ENCODE assay signal across 8 cellular contexts in the genomic region with DNA sequence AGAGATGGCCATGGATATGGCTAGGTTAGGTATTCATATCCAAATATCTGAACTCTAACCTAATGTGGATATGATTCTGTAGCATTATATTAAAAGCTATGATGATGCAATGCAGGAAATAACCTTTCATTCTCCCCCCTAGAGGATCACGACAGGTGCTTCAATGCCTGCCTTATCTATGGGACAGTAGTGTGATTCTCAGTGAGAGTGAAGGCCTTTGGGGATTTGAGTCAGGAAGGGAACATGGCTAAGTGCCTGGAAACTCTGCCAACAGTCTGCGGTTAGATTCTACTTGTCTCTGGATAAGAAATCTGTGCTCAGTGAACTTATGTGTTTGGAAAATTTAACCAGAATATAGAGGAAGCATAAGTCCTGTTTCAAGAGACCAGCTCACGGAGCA.
A peak's percentile ranks its signal among the peaks of the same experiment; 100 is the strongest.
DNase-seq lines count a peak whose midpoint lies in the region; ATAC-seq, FAIRE-seq and TF ChIP-seq lines count a peak whose summit lies in the region.

No MANE protein-coding gene starts in this region.

- peaks cover 22% of the 10 kb centered on the region; the same call in 2 of the 3 replicates for H3K36me3 ChIP-seq in K562 (ENCODE audit: control insufficient read depth, insufficient read depth, low read length)
- H3K36me3 ChIP-seq in HepG2 (replicated peaks in 1 of 2; ENCODE audit: control insufficient read depth in 1 of 2, insufficient read depth in 2 of 2, low read length in 2 of 2) = peaks cover 0 to 1% of the 10 kb centered on the region in 2 experiments; a peak in 2 of 5 replicates

- peak; percentile 43 for DNase-seq in Right ventricle myocardium superior
- no peak for DNase-seq in cardiac septum (ENCODE audit: low spot score)
- no peak for DNase-seq in K562 (ENCODE audit: extremely low read depth in 1 of 4, low spot score in 3 of 4)
- no peak for DNase-seq in HepG2 (ENCODE audit: low spot score)
- DNase-seq in foreskin melanocyte = no peak
- no peak for DNase-seq in CD1c-positive myeloid dendritic cell (ENCODE audit: extremely low spot score)
- DNase-seq in NCI-H524 (lab: John Stamatoyannopoulos, UW) = no peak
- DNase-seq in NK-92 treated with Interleukin-12 subunit alpha and Interleukin-12 subunit beta, amount 100 ng/mL, for 24 hours (lab: John Stamatoyannopoulos, UW) = no peak

- TF ChIP-seq EP300 in K562 (IDR thresholded peaks at IDR 0.05; ENCODE audit: low read length) = no peak
- TF ChIP-seq EP300 in HepG2 (IDR thresholded peaks at IDR 0.05; ENCODE audit: low read depth in 2 of 2, low read length in 2 of 2) = no peak
- TF ChIP-seq EP300 in HepG2 (CRISPR knock-in tag; IDR thresholded peaks at IDR 0.05; ENCODE audit: borderline replicate concordance) = no peak

- H3K9ac ChIP-seq in K562 (ENCODE audit: insufficient read depth in 1 of 2, low read depth in 2 of 2, low read length in 2 of 2) (no peak overlapping the region), HepG2 (ENCODE audit: insufficient read depth, low read depth, low read length) (no peak overlapping the region)

- H3K9me3 ChIP-seq in K562 (replicated peaks; ENCODE audit: control insufficient read depth, insufficient read depth, low read depth, low read length) (no peaks in the 10 kb centered on the region; the same call in 1 of the 2 replicates), HepG2 (ENCODE audit: low read length) (no peaks in the 10 kb centered on the region)

- no peak for FAIRE-seq in K562 (lab: Jason Lieb, UNC)
- FAIRE-seq in HepG2 (lab: Jason Lieb, UNC) = no peak

- H4K20me1 ChIP-seq in K562 (replicated peaks; ENCODE audit: control insufficient read depth, insufficient read depth, low read length) (no peaks in the 10 kb centered on the region), HepG2 (ENCODE audit: insufficient read depth, low read length) (no peaks in the 10 kb centered on the region)

- H3K4me2 ChIP-seq in K562 (ENCODE audit: insufficient read depth, low read length) (no peak overlapping the region), HepG2 (ENCODE audit: low read depth, low read length) (no peak overlapping the region)

- 78% methylated on average over 3 of the region's 3 CpGs for WGBS in K562 (ENCODE audit: insufficient coverage, low coverage, missing lambda C conversion rate)
- WGBS in HepG2 (ENCODE audit: low lambda C conversion rate) = 100% methylated on average over 3 of the region's 3 CpGs

- H3K4me3 ChIP-seq in K562 (no peak overlapping the region), HepG2 (replicated peaks in 1 of 3; ENCODE audit: insufficient read depth in 1 of 3, low read depth in 2 of 3, low read length in 3 of 3) (no peak overlapping the region)

- BruUV-seq in K562 (replicated peaks; lab: Mats Ljungman, UMichigan) = no TSS peak
- BruUV-seq in HepG2 (replicated peaks; lab: Mats Ljungman, UMichigan) = no TSS peak

- in situ Hi-C loops in K562 (cut with MboI) = no loop called here
- in situ Hi-C loops in HepG2 (cut with HindIII; ENCODE audit: extremely low pct_ligation_motif_present, low pct_unique_long_range_greater_than_20kb) = no loop called here

- POLR2A ChIA-PET in K562 (lab: Yijun Ruan, JAX) = interaction anchor here (1.1 kb wide), 1 partner anchor 10 kb away, joined by 3 read pairs; no protein-coding TSS in a partner anchor
- POLR2A ChIA-PET in HepG2 (lab: Yijun Ruan, JAX) = no interaction called here

- intact Hi-C loops in Right ventricle myocardium superior (cut with DNase I) (no loop called here), cardiac septum (cut with DNase I) (no loop called here), K562 (cut with micrococcal nuclease) (no loop called here), HepG2 (cut with micrococcal nuclease; ENCODE audit: unreplicated experiment) (no loop called here)

- TF ChIP-seq POLR2A in K562 (conservative IDR thresholded peaks at IDR 0.05) = no peak
- no peak for TF ChIP-seq POLR2A in HepG2 (IDR thresholded peaks at IDR 0.05; ENCODE audit: insufficient read depth in 1 of 2, low read depth in 2 of 2, low read length in 2 of 2)

- H3K27me3 ChIP-seq in K562 (ENCODE audit: control insufficient read depth in 2 of 2, insufficient read depth in 2 of 2, low read length in 2 of 2) = no peaks in the 10 kb centered on the region
- H3K27me3 ChIP-seq in HepG2 (ENCODE audit: control insufficient read depth in 1 of 2, insufficient read depth in 2 of 2, low read length in 2 of 2) = no peaks in the 10 kb centered on the region

- TF ChIP-seq CTCF in K562 (IDR thresholded peaks at IDR 0.05 in 2 of 3, conservative IDR thresholded peaks at IDR 0.05 in 1 of 3; ENCODE audit: insufficient read depth in 2 of 3, low read depth in 1 of 3, low read length in 3 of 3) = no peak
- TF ChIP-seq CTCF in HepG2 (CRISPR knock-in tag; IDR thresholded peaks at IDR 0.05) = no peak

- no peak overlapping the region for H2AFZ ChIP-seq in K562 (ENCODE audit: low read depth, low read length)
- no peak overlapping the region for H2AFZ ChIP-seq in HepG2 (ENCODE audit: low read length)

- H3K79me2 ChIP-seq in K562 (ENCODE audit: control insufficient read depth, insufficient read depth, low read length) (no peaks in the 10 kb centered on the region), HepG2 (ENCODE audit: insufficient read depth, low read length) (no peaks in the 10 kb centered on the region)

- ATAC-seq in Right ventricle myocardium superior (ENCODE audit: poor library complexity) (peak; percentile 79), K562 (peak; percentile 40), HepG2 (no peak; the same call in 2 of the 3 replicates)

- H3K4me1 ChIP-seq in K562 (replicated peaks in 1 of 2; ENCODE audit: control insufficient read depth in 2 of 2, insufficient read depth in 2 of 2, low read length in 2 of 2) (no peaks in the 10 kb centered on the region), HepG2 (ENCODE audit: insufficient read depth, low read length) (no peaks in the 10 kb centered on the region)

- TF ChIP-seq RAD21 in K562 (CRISPR knock-in tag; conservative IDR thresholded peaks at IDR 0.05 in 1 of 2, IDR thresholded peaks at IDR 0.05 in 1 of 2) = no peak
- no peak for TF ChIP-seq RAD21 in HepG2 (CRISPR knock-in tag; IDR thresholded peaks at IDR 0.05)

- H3K9me1 ChIP-seq in K562 (ENCODE audit: control insufficient read depth, insufficient read depth, low read length) = no peaks in the 10 kb centered on the region

- CTCF ChIA-PET in K562 (lab: Yijun Ruan, JAX; ENCODE audit: low intra/inter-chr PET ratio) = no interaction called here
- CTCF ChIA-PET in HepG2 (lab: Yijun Ruan, JAX; ENCODE audit: low intra/inter-chr PET ratio, low total read pairs) = no interaction called here

- H3K27ac ChIP-seq in K562 (ENCODE audit: extremely low read depth, low read depth, low read length) (no peak overlapping the region), HepG2 (ENCODE audit: extremely low read length, insufficient read depth, low read length) (no peak overlapping the region)

TF ChIP-seq in K562, 482 proteins besides CTCF, POLR2A, EP300 and RAD21 (continues in another document):
- TF ChIP-seq ZNF584 (CRISPR knock-in tag; IDR thresholded peaks at IDR 0.05; ENCODE audit: low read depth) (no peak), POLR2G (IDR thresholded peaks at IDR 0.05; ENCODE audit: low read depth, low read length) (0 out of 2 replicates have a peak, but pooled peaks have one; percentile 37), ZBED1 (IDR thresholded peaks at IDR 0.05) (no peak), CEBPB (tag; IDR thresholded peaks at IDR 0.05) (peak; percentile 36), CBX5 (IDR thresholded peaks at IDR 0.05; ENCODE audit: borderline replicate concordance, low read depth) (no peak), ZBTB8A (IDR thresholded peaks at IDR 0.05; ENCODE audit: partially characterized antibody) (no peak), CEBPG (CRISPR knock-in tag; IDR thresholded peaks at IDR 0.05) (no peak), CEBPG (tag; conservative IDR thresholded peaks at IDR 0.05 in 1 of 2, IDR thresholded peaks at IDR 0.05 in 1 of 2) (0 out of 4 replicates have a peak, but pooled peaks of 1 of the 2 experiments have one; percentile 64)

TF ChIP-seq in HepG2, 621 proteins besides CTCF, POLR2A, EP300 and RAD21:
- peak; percentile 47; the same call in 1 of the 2 replicates for TF ChIP-seq PAF1 (CRISPR knock-in tag; IDR thresholded peaks at IDR 0.05)
- 0 out of 2 replicates have a peak, but pooled peaks have one; percentile 8 for TF ChIP-seq CEBPB (IDR thresholded peaks at IDR 0.05; ENCODE audit: borderline replicate concordance, low read depth, low read length)
- TF ChIP-seq SAP130 (CRISPR knock-in tag; IDR thresholded peaks at IDR 0.05; ENCODE audit: low read depth) = no peak
- TF ChIP-seq, protein P1, sequence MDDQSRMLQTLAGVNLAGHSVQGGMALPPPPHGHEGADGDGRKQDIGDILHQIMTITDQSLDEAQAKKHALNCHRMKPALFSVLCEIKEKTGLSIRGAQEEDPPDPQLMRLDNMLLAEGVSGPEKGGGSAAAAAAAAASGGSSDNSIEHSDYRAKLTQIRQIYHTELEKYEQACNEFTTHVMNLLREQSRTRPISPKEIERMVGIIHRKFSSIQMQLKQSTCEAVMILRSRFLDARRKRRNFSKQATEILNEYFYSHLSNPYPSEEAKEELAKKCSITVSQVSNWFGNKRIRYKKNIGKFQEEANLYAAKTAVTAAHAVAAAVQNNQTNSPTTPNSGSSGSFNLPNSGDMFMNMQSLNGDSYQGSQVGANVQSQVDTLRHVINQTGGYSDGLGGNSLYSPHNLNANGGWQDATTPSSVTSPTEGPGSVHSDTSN (CRISPR knock-in tag; IDR thresholded peaks at IDR 0.05; ENCODE audit: borderline replicate concordance) = no peak
